30 cellular contexts compared by ENCODE assay signal in genomic region chr14:68724914-68725313, GRCh38.
"Had no signal": no experiment of that assay in that cellular context is flagged by ENCODE, and none has a peak within 500 bp of the region (broad histone marks: within the 10 kb centered on the region; RNA-seq: fewer than 3 reads in every experiment).

No MANE protein-coding gene starts in this region.

- H3K4me3 ChIP-seq: coronary artery, dorsolateral prefrontal cortex had no signal

- H3K9me3 Mint-ChIP-seq: activated CD8-positive, alpha-beta T cell treated with anti-CD3 and anti-CD28 coated beads for 36 hours; activated T-helper 17 cell treated with anti-CD3 and anti-CD28 coated beads, Interleukin-2, amount 50 U/mL, for 72 hours had no signal

- H3K36me3 ChIP-seq: brain microvascular endothelial cell, WERI-Rb-1 had no signal

- ATAC-seq: activated CD4-positive, CD25-positive, alpha-beta regulatory T cell treated with anti-CD3 and anti-CD28 coated beads, Interleukin-2, amount 50 U/mL, for 24 hours; activated CD8-positive, alpha-beta T cell treated with anti-CD3 and anti-CD28 coated beads for 36 hours; activated T-cell treated with anti-CD3 and anti-CD28 coated beads, Interleukin-2, amount 50 U/mL, for 4 hours; activated T-helper 17 cell treated with anti-CD3 and anti-CD28 coated beads, Interleukin-2, amount 50 U/mL, for 72 hours; esophagus mucosa; T-helper 17 cell had no signal

- H3K4me3 Mint-ChIP-seq: activated B cell treated with CpG ODN at 0.5 μM for 24 hours; activated CD8-positive, alpha-beta T cell treated with anti-CD3 and anti-CD28 coated beads for 36 hours; activated naive CD8-positive, alpha-beta T cell; activated T-cell treated with anti-CD3 and anti-CD28 coated beads, Interleukin-2, amount 50 U/mL, for 4 hours; activated T-helper 17 cell treated with anti-CD3 and anti-CD28 coated beads, Interleukin-2, amount 50 U/mL, for 72 hours; central memory CD8-positive, alpha-beta T cell; dendritic cell treated with granulocyte-macrophage colony-stimulating factor and Interleukin-4, amounts not matched to agents 40 ng/mL and 50 ng/mL, for 4 days; endodermal cell; T-helper 17 cell; T-helper 2 cell treated with Interferon-gamma antibody and Interleukin-4, amounts not matched to agents 5 μg/mL and 100 μg/mL, for 36 hours had no signal

- H3K27ac Mint-ChIP-seq: activated B cell treated with CpG ODN at 0.5 μM for 24 hours; activated CD8-positive, alpha-beta T cell treated with anti-CD3 and anti-CD28 coated beads for 36 hours; activated naive CD8-positive, alpha-beta T cell; activated T-helper 17 cell treated with anti-CD3 and anti-CD28 coated beads, Interleukin-2, amount 50 U/mL, for 72 hours; dendritic cell treated with granulocyte-macrophage colony-stimulating factor and Interleukin-4, amounts not matched to agents 40 ng/mL and 50 ng/mL, for 4 days; endodermal cell; T-helper 17 cell; T-helper 2 cell treated with Interferon-gamma antibody and Interleukin-4, amounts not matched to agents 5 μg/mL and 100 μg/mL, for 36 hours had no signal

- H3K27me3 ChIP-seq: brain microvascular endothelial cell had no signal

- H3K27ac ChIP-seq: brain microvascular endothelial cell, coronary artery, dorsolateral prefrontal cortex, WERI-Rb-1 had no signal

- DNase-seq: activated B cell treated with CpG ODN at 0.5 μM for 24 hours; activated CD4-positive, alpha-beta T cell treated with anti-CD3 and anti-CD28 coated beads for 48 hours; activated CD4-positive, alpha-beta T cell treated with anti-CD3 and anti-CD28 coated beads, Interleukin-2, amount 50 U/mL, for 1 hour; activated CD4-positive, alpha-beta T cell treated with anti-CD3 and anti-CD28 coated beads, Interleukin-2, amount 50 U/mL, for 48 hours; activated CD8-positive, alpha-beta memory T cell treated with anti-CD3 and anti-CD28 coated beads for 24 hours; activated CD8-positive, alpha-beta T cell treated with anti-CD3 and anti-CD28 coated beads for 36 hours; activated effector memory CD4-positive, alpha-beta T cell treated with Interleukin-2 at 50 U/mL for 16 hours; activated gamma-delta T cell treated with Interleukin-2 at 50 U/mL for 16 hours; activated naive CD4-positive, alpha-beta T cell treated with anti-CD3 and anti-CD28 coated beads, Interleukin-2, amount 50 U/mL, for 16 hours; activated naive CD4-positive, alpha-beta T cell treated with Interleukin-2 at 50 U/mL for 16 hours; activated T-cell treated with anti-CD3 and anti-CD28 coated beads, Interleukin-2, amount 50 U/mL, for 4 hours; amniotic stem cell; anterior cingulate cortex; brain microvascular endothelial cell; dorsolateral prefrontal cortex; effector memory CD4-positive, alpha-beta T cell; endodermal cell; foreskin fibroblast; T-helper 1 cell; T-helper 17 cell; T1000; WERI-Rb-1 had no signal

- H3K27me3 Mint-ChIP-seq: activated B cell treated with CpG ODN at 0.5 μM for 24 hours; activated CD8-positive, alpha-beta T cell treated with anti-CD3 and anti-CD28 coated beads for 36 hours; activated naive CD8-positive, alpha-beta T cell; activated T-helper 17 cell treated with anti-CD3 and anti-CD28 coated beads, Interleukin-2, amount 50 U/mL, for 72 hours; central memory CD8-positive, alpha-beta T cell; T-helper 17 cell had no signal
